1 cellular context compared by ENCODE assay signal in genomic region chr22:37044634-37045625, GRCh38.
TF ChIP-seq lines count a peak whose summit lies in the region.

No MANE protein-coding gene starts in this region.

TF ChIP-seq in H1, 55 proteins besides CTCF, POLR2A, EP300 and RAD21:
- TF ChIP-seq BRCA1 (IDR thresholded peaks at IDR 0.05; ENCODE audit: low read depth, low read length) (no peak), KDM1A (IDR thresholded peaks at IDR 0.05; ENCODE audit: borderline replicate concordance, low read length) (no peak), YY1 (IDR thresholded peaks at IDR 0.05; ENCODE audit: low read depth, low read length) (no peak), EGR1 (IDR thresholded peaks at IDR 0.05; ENCODE audit: borderline replicate concordance, low read depth, low read length) (no peak), POU5F1 (IDR thresholded peaks at IDR 0.05; ENCODE audit: low read depth, low read length) (no peak), CBX8 (IDR thresholded peaks at IDR 0.05; ENCODE audit: borderline replicate concordance, low read depth, low read length) (no peak), USF2 (IDR thresholded peaks at IDR 0.05; ENCODE audit: low read length) (no peak), SAP30 (IDR thresholded peaks at IDR 0.05; ENCODE audit: insufficient read depth, insufficient replicate concordance, low read length) (no peak), GABPA (IDR thresholded peaks at IDR 0.05; ENCODE audit: borderline replicate concordance, insufficient read depth, low read length) (no peak), CHD1 (IDR thresholded peaks at IDR 0.05; ENCODE audit: low read depth, low read length) (no peak), CHD2 (IDR thresholded peaks at IDR 0.05; ENCODE audit: low read length) (no peak), ASH2L (IDR thresholded peaks at IDR 0.05; ENCODE audit: low read length) (no peak), NANOG (IDR thresholded peaks at IDR 0.05; ENCODE audit: insufficient read depth, low read depth, low read length, poor library complexity, severe bottlenecking) (no peak), MAX (IDR thresholded peaks at IDR 0.05) (no peak)
- TF ChIP-seq, protein P1, sequence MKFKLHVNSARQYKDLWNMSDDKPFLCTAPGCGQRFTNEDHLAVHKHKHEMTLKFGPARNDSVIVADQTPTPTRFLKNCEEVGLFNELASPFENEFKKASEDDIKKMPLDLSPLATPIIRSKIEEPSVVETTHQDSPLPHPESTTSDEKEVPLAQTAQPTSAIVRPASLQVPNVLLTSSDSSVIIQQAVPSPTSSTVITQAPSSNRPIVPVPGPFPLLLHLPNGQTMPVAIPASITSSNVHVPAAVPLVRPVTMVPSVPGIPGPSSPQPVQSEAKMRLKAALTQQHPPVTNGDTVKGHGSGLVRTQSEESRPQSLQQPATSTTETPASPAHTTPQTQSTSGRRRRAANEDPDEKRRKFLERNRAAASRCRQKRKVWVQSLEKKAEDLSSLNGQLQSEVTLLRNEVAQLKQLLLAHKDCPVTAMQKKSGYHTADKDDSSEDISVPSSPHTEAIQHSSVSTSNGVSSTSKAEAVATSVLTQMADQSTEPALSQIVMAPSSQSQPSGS (IDR thresholded peaks at IDR 0.05; ENCODE audit: low read length), result no peak
